ENCODE assay signal across 8 cellular contexts in the genomic region with DNA sequence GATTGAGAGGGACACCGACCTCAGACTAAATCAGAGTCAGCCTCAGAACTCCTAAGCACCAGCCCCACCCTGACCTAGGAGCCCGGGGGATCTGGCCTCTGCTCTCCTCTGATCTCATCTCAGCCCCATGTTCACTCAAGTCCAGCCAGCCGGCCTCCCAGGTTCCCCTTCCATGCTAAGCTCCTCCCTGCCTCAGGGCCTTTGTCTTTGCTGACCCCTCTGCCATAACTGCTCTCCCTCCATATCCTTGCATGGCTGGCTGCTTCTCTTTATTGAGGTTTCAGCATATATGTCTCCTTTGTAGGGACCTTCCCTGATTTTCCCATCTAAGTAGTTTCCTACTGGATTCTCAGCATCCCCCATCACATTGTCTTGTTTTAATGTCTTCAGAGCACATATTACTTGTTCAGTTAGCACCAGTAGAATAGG. TPM values are rescaled to one million over a fixed set of nuclear protein-coding genes. Genes with fewer than 3 reads are reported as not detected.
DNase-seq lines count a peak whose midpoint lies in the region; TF ChIP-seq lines count a peak whose summit lies in the region.

No MANE protein-coding gene starts in this region.

- no peak for TF ChIP-seq POLR2A in esophagus squamous epithelium (IDR thresholded peaks at IDR 0.05)

- TF ChIP-seq CTCF in esophagus squamous epithelium (IDR thresholded peaks at IDR 0.05) (no peak), parathyroid adenoma (IDR thresholded peaks at IDR 0.05) (no peak), glutamatergic neuron (IDR thresholded peaks at IDR 0.05; ENCODE audit: partially characterized antibody, unreplicated experiment) (no peak)

- H3K4me2 ChIP-seq in parathyroid adenoma (ENCODE audit: low read length) = no peak overlapping the region

- H3K9ac ChIP-seq in parathyroid adenoma = no peak overlapping the region

- H3K4me3 Mint-ChIP-seq in IgD-negative memory B cell = peak overlapping the region; percentile 83 to 95 (median 88)
- no peak overlapping the region for H3K4me3 Mint-ChIP-seq in glutamatergic neuron (ENCODE audit: unreplicated experiment)

- H3K79me2 ChIP-seq in parathyroid adenoma = no peaks in the 10 kb centered on the region

- H3K4me3 ChIP-seq in GM08714 (ENCODE audit: low read length) (peak overlapping the region; percentile 2; the same call in 1 of the 2 replicates), esophagus squamous epithelium (peak overlapping the region; percentile 22 to 69 (median 50)), parathyroid adenoma (ENCODE audit: low read depth, low read length) (no peak overlapping the region)

- peaks cover 16 to 66% (median 30%) of the 10 kb centered on the region in 3 donors for H3K4me1 ChIP-seq in esophagus squamous epithelium
- H3K4me1 ChIP-seq in parathyroid adenoma = no peaks in the 10 kb centered on the region

- H3K9me3 Mint-ChIP-seq in IgD-negative memory B cell (no peaks in the 10 kb centered on the region), glutamatergic neuron (ENCODE audit: unreplicated experiment) (peaks cover 10% of the 10 kb centered on the region)

- H3K27ac Mint-ChIP-seq in IgD-negative memory B cell (peak overlapping the region; percentile 90 to 98 (median 94)), glutamatergic neuron (ENCODE audit: unreplicated experiment) (no peak overlapping the region)

- H3K36me3 Mint-ChIP-seq in IgD-negative memory B cell = no peaks in the 10 kb centered on the region
- no peaks in the 10 kb centered on the region for H3K36me3 Mint-ChIP-seq in glutamatergic neuron (ENCODE audit: unreplicated experiment)

- H3K4me1 Mint-ChIP-seq in IgD-negative memory B cell (peaks cover 27 to 39% (median 31%) of the 10 kb centered on the region in 3 donors), glutamatergic neuron (ENCODE audit: low read depth, unreplicated experiment) (peaks cover 10% of the 10 kb centered on the region)

- no peak overlapping the region for H2AFZ ChIP-seq in parathyroid adenoma

- no peak for DNase-seq in esophagus squamous epithelium (lab: John Stamatoyannopoulos, UW)
- DNase-seq in glutamatergic neuron = no peak
- DNase-seq in foreskin melanocyte = no peak
- no peak for DNase-seq in hypothalamus (lab: John Stamatoyannopoulos, UW)
- DNase-seq in NCI-H2107 treated with DMSO at 0.1 percent for 48 hours (lab: John Stamatoyannopoulos, UW; ENCODE audit: unreplicated experiment) = no peak

- H3K27me3 Mint-ChIP-seq in IgD-negative memory B cell (no peaks in the 10 kb centered on the region), glutamatergic neuron (ENCODE audit: unreplicated experiment) (peaks cover 14% of the 10 kb centered on the region)

- intact Hi-C loops in esophagus squamous epithelium (cut with DNase I) = no loop called here

- H3K27ac ChIP-seq in esophagus squamous epithelium (peak overlapping the region; percentile 69 to 87 (median 85)), parathyroid adenoma (peak overlapping the region; percentile 56)

- H3K27me3 ChIP-seq in esophagus squamous epithelium (peaks cover 0 to 4% (median 0%) of the 10 kb centered on the region in 4 donors), parathyroid adenoma (ENCODE audit: control insufficient read depth, insufficient read depth, low read length) (no peaks in the 10 kb centered on the region)

- no peaks in the 10 kb centered on the region for H3K9me3 ChIP-seq in esophagus squamous epithelium
- H3K9me3 ChIP-seq in parathyroid adenoma (ENCODE audit: control insufficient read depth, low read length) = no peaks in the 10 kb centered on the region

- 28 to 31% methylated on average over 2 to 3 of the region's 3 CpGs for WGBS in esophagus squamous epithelium, 2 donors

- no peaks in the 10 kb centered on the region for H3K36me3 ChIP-seq in esophagus squamous epithelium
- no peaks in the 10 kb centered on the region for H3K36me3 ChIP-seq in parathyroid adenoma (ENCODE audit: control insufficient read depth, insufficient read depth, low read length)

RNA-seq across cellular contexts. Expression of a gene that starts 0.8 kb away (rescaled TPM):
- 15.2 TPM for polyA plus RNA-seq in IgD-negative memory B cell
- total RNA-seq in esophagus squamous epithelium (10 to 100 TPM in 2 of 4 donors, 1 to 10 TPM in 2; 4.0 to 11.5 (median 7.9) TPM), glutamatergic neuron (ENCODE audit: unreplicated experiment) (4.4 TPM)

RNA-seq across cellular contexts. Expression of a gene that starts 18.7 kb away (rescaled TPM):
- polyA plus RNA-seq in IgD-negative memory B cell = 8.6 TPM
- 1 to 10 TPM in 3 of 4 donors, under 1 TPM in 1; 0.79 to 4.4 (median 1.4) TPM for total RNA-seq in esophagus squamous epithelium
- total RNA-seq in glutamatergic neuron (ENCODE audit: unreplicated experiment) = not detected

RNA-seq across cellular contexts. Expression of a gene that starts 28.5 kb away (rescaled TPM):
- 0.26 TPM for polyA plus RNA-seq in IgD-negative memory B cell
- total RNA-seq in esophagus squamous epithelium = 10 to 100 TPM; 11.8 to 52.7 (median 17.8) TPM
- total RNA-seq in glutamatergic neuron (ENCODE audit: unreplicated experiment) = 664 TPM

RNA-seq across cellular contexts. Expression of a gene that starts 38.8 kb away (rescaled TPM):
- 259 TPM for polyA plus RNA-seq in IgD-negative memory B cell
- total RNA-seq in esophagus squamous epithelium = 100 to 1,000 TPM in 1 of 4 donors, 10 to 100 TPM in 3; 66.7 to 115 (median 89.0) TPM
- total RNA-seq in glutamatergic neuron (ENCODE audit: unreplicated experiment) = 4.0 TPM

RNA-seq across cellular contexts. Expression of a gene that starts 46.4 kb away (rescaled TPM):
- 18.5 TPM for polyA plus RNA-seq in IgD-negative memory B cell
- total RNA-seq in esophagus squamous epithelium (10 to 100 TPM; 65.0 to 90.2 (median 84.1) TPM), glutamatergic neuron (ENCODE audit: unreplicated experiment) (74.4 TPM)

Comparison
In these comparisons a context has a peak if more than half of its experiments do, and no peak if none do; other contexts are left out.
1. RNA of a gene that starts 28.5 kb away (total RNA-seq): 664 TPM in glutamatergic neuron (single experiment); 11.8 to 52.7 TPM in esophagus squamous epithelium; every median in the first group is over 10 times any median in the second.